Comparison of ENCODE assay signal across 10 cellular contexts in genomic region chr4:184457530-184458249, GRCh38. TPM values are rescaled to one million over a fixed set of nuclear protein-coding genes. Genes with fewer than 3 reads are reported as not detected.
DNase-seq lines count a peak whose midpoint lies in the region; FAIRE-seq and TF ChIP-seq lines count a peak whose summit lies in the region.
"Had no signal": no experiment of that assay in that cellular context is flagged by ENCODE, and none has a peak within 500 bp of the region (broad histone marks: within the 10 kb centered on the region; RNA-seq: fewer than 3 reads in every experiment).

No MANE protein-coding gene starts in this region.

- H3K27me3 Mint-ChIP-seq in endodermal cell (ENCODE audit: insufficient read depth): no peaks in the 10 kb centered on the region
- no peaks in the 10 kb centered on the region for H3K27me3 Mint-ChIP-seq in activated T-helper 2 cell treated with anti-CD3 and anti-CD28 coated beads, Interferon-gamma antibody, Interleukin-2, Interleukin-4, amounts not matched to agents 10 μg/mL and 5 μg/mL and 100 μg/mL, durations not matched to agents 14 hours and 24 hours and 36 hours (ENCODE audit: low read depth)

- DNase-seq in AG08396 (ENCODE audit: low spot score) (peak; percentile 31), GM12892 (ENCODE audit: insufficient read length) (no peak), NAMALWA (ENCODE audit: low spot score) (peak; percentile 75), endodermal cell (peak; percentile 38)
- DNase-seq in activated CD4-positive, CD25-positive, alpha-beta regulatory T cell (lab: John Stamatoyannopoulos, UW): no peak
- DNase-seq in activated naive CD4-positive, alpha-beta T cell treated with anti-CD3 and anti-CD28 coated beads, Interleukin-2, amount 50 U/mL, for 16 hours: no peak
- DNase-seq in activated T-helper 2 cell treated with anti-CD3 and anti-CD28 coated beads, Interferon-gamma antibody, Interleukin-2, Interleukin-4, amounts not matched to agents 10 μg/mL and 5 μg/mL and 100 μg/mL, durations not matched to agents 14 hours and 24 hours and 36 hours (ENCODE audit: low spot score): no peak
- no peak for DNase-seq in stimulated activated CD4-positive, alpha-beta T cell treated with anti-CD3 and anti-CD28 coated beads, Interleukin-15, amount 100 ng/mL, for 24 hours
- DNase-seq: NCI-H2081 treated with DMSO at 0.1 percent for 48 hours had no signal

- H3K27ac ChIP-seq in endodermal cell (ENCODE audit: low read depth, low read length): no peak overlapping the region
- H3K27ac ChIP-seq: suprapubic skin had no signal

- peaks cover 32% of the 10 kb centered on the region for H3K4me1 Mint-ChIP-seq in endodermal cell
- peaks cover 68% of the 10 kb centered on the region for H3K4me1 Mint-ChIP-seq in activated T-helper 2 cell treated with anti-CD3 and anti-CD28 coated beads, Interferon-gamma antibody, Interleukin-2, Interleukin-4, amounts not matched to agents 10 μg/mL and 5 μg/mL and 100 μg/mL, durations not matched to agents 14 hours and 24 hours and 36 hours (ENCODE audit: low read depth)

- H3K36me3 ChIP-seq in endodermal cell (ENCODE audit: control insufficient read depth, insufficient read depth, low read length): no peaks in the 10 kb centered on the region
- H3K36me3 ChIP-seq: suprapubic skin had no signal

- no peak for TF ChIP-seq CTCF in endodermal cell (conservative IDR thresholded peaks at IDR 0.05)

- no peak for TF ChIP-seq POLR2A in GM12892 (IDR thresholded peaks at IDR 0.05; ENCODE audit: low read depth, low read length)

- H3K27me3 ChIP-seq in endodermal cell (ENCODE audit: control insufficient read depth, insufficient read depth, low read length, poor library complexity, severe bottlenecking): no peaks in the 10 kb centered on the region
- H3K27me3 ChIP-seq: suprapubic skin had no signal

- H3K9me3 Mint-ChIP-seq in endodermal cell: no peaks in the 10 kb centered on the region
- no peaks in the 10 kb centered on the region for H3K9me3 Mint-ChIP-seq in activated T-helper 2 cell treated with anti-CD3 and anti-CD28 coated beads, Interferon-gamma antibody, Interleukin-2, Interleukin-4, amounts not matched to agents 10 μg/mL and 5 μg/mL and 100 μg/mL, durations not matched to agents 14 hours and 24 hours and 36 hours

- intact Hi-C loops in activated T-helper 2 cell treated with anti-CD3 and anti-CD28 coated beads, Interferon-gamma antibody, Interleukin-2, Interleukin-4, amounts not matched to agents 10 μg/mL and 5 μg/mL and 100 μg/mL, durations not matched to agents 14 hours and 24 hours and 36 hours (cut with micrococcal nuclease): loop anchor here (2.0 kb wide), 1 partner anchor 37 kb away; no protein-coding TSS in a partner anchor

- H3K27ac Mint-ChIP-seq in endodermal cell: no peak overlapping the region
- H3K27ac Mint-ChIP-seq in activated T-helper 2 cell treated with anti-CD3 and anti-CD28 coated beads, Interferon-gamma antibody, Interleukin-2, Interleukin-4, amounts not matched to agents 10 μg/mL and 5 μg/mL and 100 μg/mL, durations not matched to agents 14 hours and 24 hours and 36 hours: no peak overlapping the region

- no peak overlapping the region for H3K4me3 ChIP-seq in endodermal cell (ENCODE audit: low read length)
- H3K4me3 ChIP-seq: suprapubic skin had no signal

- H3K36me3 Mint-ChIP-seq in endodermal cell (ENCODE audit: low read depth): peaks cover 10% of the 10 kb centered on the region
- peaks cover 40% of the 10 kb centered on the region for H3K36me3 Mint-ChIP-seq in activated T-helper 2 cell treated with anti-CD3 and anti-CD28 coated beads, Interferon-gamma antibody, Interleukin-2, Interleukin-4, amounts not matched to agents 10 μg/mL and 5 μg/mL and 100 μg/mL, durations not matched to agents 14 hours and 24 hours and 36 hours (ENCODE audit: low read depth)

- H3K4me3 Mint-ChIP-seq in endodermal cell: no peak overlapping the region
- H3K4me3 Mint-ChIP-seq in activated T-helper 2 cell treated with anti-CD3 and anti-CD28 coated beads, Interferon-gamma antibody, Interleukin-2, Interleukin-4, amounts not matched to agents 10 μg/mL and 5 μg/mL and 100 μg/mL, durations not matched to agents 14 hours and 24 hours and 36 hours (ENCODE audit: low read depth): no peak overlapping the region

- H3K9ac ChIP-seq in endodermal cell (ENCODE audit: extremely low read depth, low read length, poor library complexity, severe bottlenecking): no peak overlapping the region

- H3K4me1 ChIP-seq in endodermal cell (ENCODE audit: control insufficient read depth, insufficient read depth, low read length): peaks cover 16% of the 10 kb centered on the region

- peak; percentile 67 for FAIRE-seq in GM12892 (lab: Jason Lieb, UNC)

- WGBS in endodermal cell (ENCODE audit: insufficient coverage in 1 of 2, insufficient read length in 1 of 2), 2 experiments: 90 to 96% methylated on average over 5 to 11 of the region's 11 CpGs

- H3K9me3 ChIP-seq in endodermal cell (ENCODE audit: control insufficient read depth, low read length): no peaks in the 10 kb centered on the region
- H3K9me3 ChIP-seq: suprapubic skin had no signal

RNA-seq across cellular contexts. Expression of gene IRF2, which starts 16.7 kb away (rescaled TPM):
- 68.6 TPM for polyA plus RNA-seq in GM12892 (2012; ENCODE audit: missing spikeins)
- total RNA-seq in endodermal cell: 10 to 100 TPM; 17.3 to 24.6 TPM
- polyA plus RNA-seq in endodermal cell (2013, experiment 1 of 2): 9.1 TPM
- polyA plus RNA-seq in endodermal cell (2013, experiment 2 of 2): 9.0 TPM
- 47.6 and 53.2 TPM in 2 replicates for total RNA-seq in activated T-helper 2 cell treated with anti-CD3 and anti-CD28 coated beads, Interferon-gamma antibody, Interleukin-2, Interleukin-4, amounts not matched to agents 10 μg/mL and 5 μg/mL and 100 μg/mL, durations not matched to agents 14 hours and 24 hours and 36 hours

Comparison
In these comparisons a context has a peak if more than half of its experiments do, and no peak if none do; other contexts are left out.
1. DNase-seq: peak in AG08396 (single experiment), NAMALWA (single experiment) and endodermal cell (single experiment); none in GM12892 (single experiment), activated CD4-positive, CD25-positive, alpha-beta regulatory T cell (0 of 4), activated naive CD4-positive, alpha-beta T cell treated with anti-CD3 and anti-CD28 coated beads, Interleukin-2, amount 50 U/mL, for 16 hours (single experiment), activated T-helper 2 cell treated with anti-CD3 and anti-CD28 coated beads, Interferon-gamma antibody, Interleukin-2, Interleukin-4, amounts not matched to agents 10 μg/mL and 5 μg/mL and 100 μg/mL, durations not matched to agents 14 hours and 24 hours and 36 hours (single experiment) and stimulated activated CD4-positive, alpha-beta T cell treated with anti-CD3 and anti-CD28 coated beads, Interleukin-15, amount 100 ng/mL, for 24 hours (single experiment).